Comparison of ENCODE assay signal across 19 cellular contexts in genomic region chr10:561721-562120, GRCh38.
"Had no signal": no experiment of that assay in that cellular context is flagged by ENCODE, and none has a peak within 500 bp of the region (broad histone marks: within the 10 kb centered on the region; RNA-seq: fewer than 3 reads in every experiment).

No MANE protein-coding gene starts in this region.

- H3K27me3 Mint-ChIP-seq: activated CD4-positive, alpha-beta T cell treated with anti-CD3 and anti-CD28 coated beads, Interleukin-2, amount 10 ng/mL, durations not matched to agents 7 days and 5 days had no signal

- ATAC-seq: activated T-helper 17 cell treated with anti-CD3 and anti-CD28 coated beads, Interleukin-2, amount 50 U/mL, for 72 hours; pancreas; stimulated activated naive CD8-positive, alpha-beta T cell treated with anti-CD3 and anti-CD28 coated beads, Interleukin-15, amount 100 ng/mL, for 72 hours had no signal

- H3K27me3 ChIP-seq: adrenal gland, gastroesophageal sphincter, neural progenitor cell, pancreas, testis had no signal

- H2AFZ ChIP-seq: neural progenitor cell had no signal

- H3K4me1 Mint-ChIP-seq: activated B cell treated with CpG ODN at 0.5 μM for 24 hours; activated T-helper 17 cell treated with anti-CD3 and anti-CD28 coated beads, Interleukin-2, amount 50 U/mL, for 72 hours had no signal

- H3K9ac ChIP-seq: neural progenitor cell had no signal

- H3K9me3 ChIP-seq: pancreas, testis had no signal

- H3K4me2 ChIP-seq: neural progenitor cell had no signal

- H3K36me3 ChIP-seq: adrenal gland, gastroesophageal sphincter, left ventricle myocardium inferior, neural progenitor cell, pancreas had no signal

- H3K27ac ChIP-seq: adrenal gland, gastroesophageal sphincter, left ventricle myocardium inferior, neural progenitor cell, pancreas, testis had no signal

- H3K4me3 Mint-ChIP-seq: activated B cell treated with CpG ODN at 0.5 μM for 24 hours; activated CD4-positive, alpha-beta T cell treated with anti-CD3 and anti-CD28 coated beads, Interleukin-2, amount 10 ng/mL, durations not matched to agents 7 days and 5 days; activated T-helper 17 cell treated with anti-CD3 and anti-CD28 coated beads, Interleukin-2, amount 50 U/mL, for 72 hours; neural progenitor cell; stimulated activated naive CD8-positive, alpha-beta T cell treated with anti-CD3 and anti-CD28 coated beads, Interleukin-15, amount 100 ng/mL, for 72 hours had no signal

- DNase-seq: activated B cell treated with CpG ODN at 0.5 μM for 24 hours; activated CD4-positive, alpha-beta T cell treated with anti-CD3 and anti-CD28 coated beads, Interleukin-2, amount 10 ng/mL, durations not matched to agents 7 days and 5 days; activated naive CD4-positive, alpha-beta T cell treated with anti-CD3 and anti-CD28 coated beads, Interleukin-2, amount 50 U/mL, for 16 hours; activated T-cell treated with anti-CD3 and anti-CD28 coated beads for 4 hours; caudate nucleus; cortex of kidney; kidney; left ventricle myocardium inferior; mesendoderm; pancreas; retina; stimulated activated CD4-positive, alpha-beta T cell treated with anti-CD3 and anti-CD28 coated beads, Interleukin-15, amount 100 ng/mL, for 24 hours; stimulated activated CD4-positive, alpha-beta T cell treated with anti-CD3 and anti-CD28 coated beads, Interleukin-4, amount 100 ng/mL, for 24 hours; stimulated activated naive CD8-positive, alpha-beta T cell treated with anti-CD3 and anti-CD28 coated beads, Interleukin-15, amount 100 ng/mL, for 72 hours; testis had no signal

- H3K4me3 ChIP-seq: adrenal gland, gastroesophageal sphincter, left ventricle myocardium inferior, neural progenitor cell, pancreas, testis had no signal

- H3K9me3 Mint-ChIP-seq: activated T-helper 17 cell treated with anti-CD3 and anti-CD28 coated beads, Interleukin-2, amount 50 U/mL, for 72 hours had no signal

- H3K4me1 ChIP-seq: adrenal gland, testis had no signal

- H3K27ac Mint-ChIP-seq: activated B cell treated with CpG ODN at 0.5 μM for 24 hours; activated CD4-positive, alpha-beta T cell treated with anti-CD3 and anti-CD28 coated beads, Interleukin-2, amount 10 ng/mL, durations not matched to agents 7 days and 5 days; activated T-helper 17 cell treated with anti-CD3 and anti-CD28 coated beads, Interleukin-2, amount 50 U/mL, for 72 hours; neural progenitor cell; stimulated activated naive CD8-positive, alpha-beta T cell treated with anti-CD3 and anti-CD28 coated beads, Interleukin-15, amount 100 ng/mL, for 72 hours had no signal
